Comparison of ENCODE assay signal across 25 cellular contexts in genomic region chr17:41653421-41654133, GRCh38. TPM values are rescaled to one million over a fixed set of nuclear protein-coding genes. Genes with fewer than 3 reads are reported as not detected.
DNase-seq lines count a peak whose midpoint lies in the region; ATAC-seq, FAIRE-seq and TF ChIP-seq lines count a peak whose summit lies in the region.
"Had no signal": no experiment of that assay in that cellular context is flagged by ENCODE, and none has a peak within 500 bp of the region (broad histone marks: within the 10 kb centered on the region; RNA-seq: fewer than 3 reads in every experiment).

No MANE protein-coding gene starts in this region.

- ATAC-seq in HepG2 (no peak), right lobe of liver (no peak), GM18520 (IDR thresholded peaks at IDR 0.05; ENCODE audit: unreplicated experiment) (no peak), left ventricle myocardium superior (no peak), T-helper 17 cell (no peak)
- ATAC-seq: activated CD4-positive, alpha-beta T cell treated with anti-CD3 and anti-CD28 coated beads for 36 hours had no signal

- no peak overlapping the region for H3K9ac ChIP-seq in HepG2 (ENCODE audit: insufficient read depth, low read depth, low read length)
- peak overlapping the region; percentile 24 for H3K9ac ChIP-seq in iPS-15b (ENCODE audit: low read depth, low read length)

- H3K27ac Mint-ChIP-seq in T-helper 17 cell = no peak overlapping the region
- H3K27ac Mint-ChIP-seq: activated CD4-positive, alpha-beta T cell treated with anti-CD3 and anti-CD28 coated beads for 36 hours; activated naive CD8-positive, alpha-beta T cell treated with anti-CD3 and anti-CD28 coated beads for 36 hours; activated T-helper 1 cell treated with anti-CD3 and anti-CD28 coated beads, Interleukin-12 subunit alpha, Interleukin-12 subunit beta, Interleukin-2, Interleukin-4 antibody, amounts not matched to agents 30 ng/mL and 10 ng/mL and 1 ng/mL, durations not matched to agents 14 hours and 24 hours and 36 hours had no signal

- CTCF ChIA-PET in HepG2 (lab: Yijun Ruan, JAX; ENCODE audit: low intra/inter-chr PET ratio, low total read pairs) = interaction anchor here (11.1 kb wide), 1 partner anchor 11 kb away, joined by 242 read pairs; no protein-coding TSS in a partner anchor

- TF ChIP-seq EP300 in HepG2 (IDR thresholded peaks at IDR 0.05; ENCODE audit: low read depth in 2 of 2, low read length in 2 of 2) (no peak), HepG2 (CRISPR knock-in tag; IDR thresholded peaks at IDR 0.05; ENCODE audit: borderline replicate concordance) (no peak)

- peaks cover 2% of the 10 kb centered on the region for H3K36me3 Mint-ChIP-seq in T-helper 17 cell (ENCODE audit: low read depth)
- H3K36me3 Mint-ChIP-seq: activated naive CD8-positive, alpha-beta T cell treated with anti-CD3 and anti-CD28 coated beads for 36 hours had no signal

- H3K4me3 ChIP-seq in HepG2 (replicated peaks in 1 of 3; ENCODE audit: insufficient read depth in 1 of 3, low read depth in 2 of 3, low read length in 3 of 3) = no peak overlapping the region
- H3K4me3 ChIP-seq in right lobe of liver = no peak overlapping the region
- H3K4me3 ChIP-seq in iPS-15b (ENCODE audit: low read depth, low read length) = no peak overlapping the region
- no peak overlapping the region for H3K4me3 ChIP-seq in skin epidermis
- no peak overlapping the region for H3K4me3 ChIP-seq in vagina
- H3K4me3 ChIP-seq: uterus had no signal

- H3K36me3 ChIP-seq in HepG2 (replicated peaks in 1 of 2; ENCODE audit: control insufficient read depth in 1 of 2, insufficient read depth in 2 of 2, low read length in 2 of 2) (no peaks in the 10 kb centered on the region), right lobe of liver (no peaks in the 10 kb centered on the region), iPS-15b (ENCODE audit: control insufficient read depth, insufficient read depth, low read length) (no peaks in the 10 kb centered on the region), vagina (no peaks in the 10 kb centered on the region)
- H3K36me3 ChIP-seq: uterus had no signal

- no peak overlapping the region for H3K4me2 ChIP-seq in HepG2 (ENCODE audit: low read depth, low read length)

- intact Hi-C loops in HepG2 (cut with micrococcal nuclease; ENCODE audit: unreplicated experiment) = no loop called here
- intact Hi-C loops in right lobe of liver (cut with DNase I) = loop anchor here (10.0 kb wide), 3 partner anchors 99 to 849 kb away; no protein-coding TSS in a partner anchor
- intact Hi-C loops in vagina (cut with DNase I) = loop anchor here (10.0 kb wide), 1 partner anchor 849 kb away; no protein-coding TSS in a partner anchor
- intact Hi-C loops in left ventricle myocardium superior (cut with micrococcal nuclease) = loop anchor here (10.0 kb wide), 1 partner anchor 749 kb away; no protein-coding TSS in a partner anchor

- H3K27ac ChIP-seq in HepG2 (ENCODE audit: extremely low read length, insufficient read depth, low read length) (no peak overlapping the region), right lobe of liver (no peak overlapping the region), skin epidermis (peak overlapping the region in 20 of 21 experiments; percentile 74 to 100 (median 95)), vagina (peak overlapping the region; percentile 87)
- H3K27ac ChIP-seq: uterus had no signal

- POLR2A ChIA-PET in HepG2 (lab: Yijun Ruan, JAX) = no interaction called here

- no peaks in the 10 kb centered on the region for H4K20me1 ChIP-seq in HepG2 (ENCODE audit: insufficient read depth, low read length)

- peaks cover 23 to 68% of the 10 kb centered on the region in 2 experiments for H3K27me3 ChIP-seq in HepG2 (ENCODE audit: control insufficient read depth in 1 of 2, insufficient read depth in 2 of 2, low read length in 2 of 2)
- no peaks in the 10 kb centered on the region for H3K27me3 ChIP-seq in right lobe of liver
- no peaks in the 10 kb centered on the region for H3K27me3 ChIP-seq in iPS-15b (ENCODE audit: control insufficient read depth, insufficient read depth, low read length)
- no peaks in the 10 kb centered on the region for H3K27me3 ChIP-seq in vagina
- H3K27me3 ChIP-seq: uterus had no signal

- no TSS peak for BruUV-seq in HepG2 (replicated peaks; lab: Mats Ljungman, UMichigan)

- 9% methylated on average over 5 of the region's 8 CpGs for WGBS in HepG2 (ENCODE audit: low lambda C conversion rate)
- WGBS in right lobe of liver (ENCODE audit: insufficient coverage, low coverage, low lambda C conversion rate, missing lambda C conversion rate) = 56% methylated on average over 6 of the region's 8 CpGs

- TF ChIP-seq POLR2A in HepG2 (IDR thresholded peaks at IDR 0.05; ENCODE audit: insufficient read depth in 1 of 2, low read depth in 2 of 2, low read length in 2 of 2) (no peak), right lobe of liver (IDR thresholded peaks at IDR 0.05) (no peak), vagina (IDR thresholded peaks at IDR 0.05) (no peak)

- H3K9me3 ChIP-seq in HepG2 (ENCODE audit: low read length) = no peaks in the 10 kb centered on the region
- H3K9me3 ChIP-seq in right lobe of liver = no peaks in the 10 kb centered on the region
- H3K9me3 ChIP-seq in iPS-15b (ENCODE audit: control insufficient read depth, insufficient read depth, low read length) = no peaks in the 10 kb centered on the region
- H3K9me3 ChIP-seq in vagina = no peaks in the 10 kb centered on the region
- H3K9me3 ChIP-seq in T-helper 17 cell (ENCODE audit: control insufficient read depth, low read length, poor library complexity, severe bottlenecking) = no peaks in the 10 kb centered on the region
- H3K9me3 ChIP-seq: uterus had no signal

- TF ChIP-seq CTCF in HepG2 (CRISPR knock-in tag; IDR thresholded peaks at IDR 0.05) (no peak), right lobe of liver (IDR thresholded peaks at IDR 0.05) (no peak), vagina (IDR thresholded peaks at IDR 0.05) (no peak)

- no peaks in the 10 kb centered on the region for H3K79me2 ChIP-seq in HepG2 (ENCODE audit: insufficient read depth, low read length)

- DNase-seq in HepG2 (ENCODE audit: low spot score) (no peak), right lobe of liver (no peak), vagina (ENCODE audit: extremely low spot score in 2 of 2) (no peak), left ventricle myocardium superior (no peak), T-helper 17 cell (no peak)
- DNase-seq: 8988T; activated CD4-positive, alpha-beta T cell treated with anti-CD3 and anti-CD28 coated beads for 36 hours; activated naive CD8-positive, alpha-beta T cell treated with anti-CD3 and anti-CD28 coated beads for 36 hours; DND-41; H9; head of caudate nucleus; NCI-H1436; SHP77; stimulated activated CD4-positive, alpha-beta T cell treated with anti-CD3 and anti-CD28 coated beads, Interleukin-2, amount 100 ng/mL, for 24 hours; stimulated activated naive CD4-positive, alpha-beta T cell; uterus had no signal

- no peak for TF ChIP-seq RAD21 in HepG2 (CRISPR knock-in tag; IDR thresholded peaks at IDR 0.05)

- no peak overlapping the region for H2AFZ ChIP-seq in HepG2 (ENCODE audit: low read length)

- H3K4me3 Mint-ChIP-seq in T-helper 17 cell = no peak overlapping the region
- H3K4me3 Mint-ChIP-seq: activated CD4-positive, alpha-beta T cell treated with anti-CD3 and anti-CD28 coated beads for 36 hours; activated naive CD8-positive, alpha-beta T cell treated with anti-CD3 and anti-CD28 coated beads for 36 hours; activated T-helper 1 cell treated with anti-CD3 and anti-CD28 coated beads, Interleukin-12 subunit alpha, Interleukin-12 subunit beta, Interleukin-2, Interleukin-4 antibody, amounts not matched to agents 30 ng/mL and 10 ng/mL and 1 ng/mL, durations not matched to agents 14 hours and 24 hours and 36 hours; H9 had no signal

- peaks cover 9% of the 10 kb centered on the region for H3K4me1 ChIP-seq in HepG2 (ENCODE audit: insufficient read depth, low read length)
- peaks cover 0 to 3% (median under 1%) of the 10 kb centered on the region in 4 donors for H3K4me1 ChIP-seq in right lobe of liver
- H3K4me1 ChIP-seq in iPS-15b (ENCODE audit: control insufficient read depth, insufficient read depth, low read length) = no peaks in the 10 kb centered on the region
- peaks cover 68% of the 10 kb centered on the region for H3K4me1 ChIP-seq in vagina
- H3K4me1 ChIP-seq: uterus had no signal

- peaks cover 10% of the 10 kb centered on the region for H3K27me3 Mint-ChIP-seq in T-helper 17 cell
- H3K27me3 Mint-ChIP-seq: activated CD4-positive, alpha-beta T cell treated with anti-CD3 and anti-CD28 coated beads for 36 hours; activated naive CD8-positive, alpha-beta T cell treated with anti-CD3 and anti-CD28 coated beads for 36 hours had no signal

- H3K4me1 Mint-ChIP-seq in T-helper 17 cell = peaks cover 6% of the 10 kb centered on the region

- no peak for FAIRE-seq in HepG2 (lab: Jason Lieb, UNC)
- FAIRE-seq: TTC549 had no signal

- in situ Hi-C loops in HepG2 (cut with HindIII; ENCODE audit: extremely low pct_ligation_motif_present, low pct_unique_long_range_greater_than_20kb) = no loop called here

RNA-seq across cellular contexts. Expression of gene KRT17, which starts 29.2 kb away (rescaled TPM):
- total RNA-seq in HepG2 (2016; rRNA removed; fragmentation: Illumina TruSeq; extraction: Trizol) (0.52 and 0.82 TPM in 2 replicates), right lobe of liver (not detected), vagina (165 TPM), left ventricle myocardium superior (not detected), T-helper 17 cell (not detected)
- 0.40 and 0.44 TPM in 2 replicates for total RNA-seq in HepG2 (2016; cell fraction: cytosol; rRNA removed; fragmentation: Illumina TruSeq; extraction: Trizol; ENCODE audit: low read depth)
- total RNA-seq in HepG2 (2016; cell fraction: insoluble cytoplasmic fraction; rRNA removed; fragmentation: Illumina TruSeq; extraction: Trizol) = 0.40 and 0.54 TPM in 2 replicates
- 0.38 and 0.65 TPM in 2 replicates for total RNA-seq in HepG2 (2016; cell fraction: membrane; rRNA removed; fragmentation: Illumina TruSeq; extraction: Trizol)
- total RNA-seq in HepG2 (2016; cell fraction: nucleus; rRNA removed; fragmentation: Illumina TruSeq; extraction: Trizol) = 1.4 TPM in 1 of 2 replicates, not detected in the other
- polyA plus RNA-seq in HepG2 (2011; rRNA removed) = 0.38 and 0.47 TPM in 2 replicates
- polyA plus RNA-seq in HepG2 (2011; cell fraction: cytosol; rRNA removed) = 0.43 and 0.50 TPM in 2 replicates
- 0.23 and 0.66 TPM in 2 replicates for polyA plus RNA-seq in HepG2 (2011; cell fraction: nucleus; rRNA removed)
- 0.28 TPM in 1 of 2 replicates, not detected in the other for polyA plus RNA-seq in HepG2 (2012)
- 0.54 and 0.71 TPM in 2 replicates for polyA plus RNA-seq in HepG2 (2016; cell fraction: cytosol; fragmentation: Illumina TruSeq; extraction: Trizol; ENCODE audit: low read depth)
- polyA plus RNA-seq in HepG2 (2016; cell fraction: insoluble cytoplasmic fraction; fragmentation: Illumina TruSeq; extraction: Trizol; ENCODE audit: low read depth) = 0.70 and 0.84 TPM in 2 replicates
- polyA plus RNA-seq in HepG2 (2016; cell fraction: membrane; fragmentation: Illumina TruSeq; extraction: Trizol; ENCODE audit: low read depth) = 0.35 and 1.0 TPM in 2 replicates
- polyA plus RNA-seq in HepG2 (2016; cell fraction: nucleus; fragmentation: Illumina TruSeq; extraction: Trizol; ENCODE audit: insufficient read depth, low read depth) = 0.55 and 0.81 TPM in 2 replicates
- 0.32 and 1,101 TPM in 2 replicates for polyA minus RNA-seq in HepG2 (2011; rRNA and poly(A)+ RNA removed; ENCODE audit: low replicate concordance)
- 9.0 and 16.5 TPM in 2 replicates for polyA minus RNA-seq in HepG2 (2011; cell fraction: cytosol; rRNA and poly(A)+ RNA removed)
- polyA minus RNA-seq in HepG2 (2011; cell fraction: nucleus; rRNA and poly(A)+ RNA removed) = 3.5 and 5.9 TPM in 2 replicates
- total RNA-seq: activated CD4-positive, alpha-beta T cell treated with anti-CD3 and anti-CD28 coated beads for 36 hours; activated naive CD8-positive, alpha-beta T cell treated with anti-CD3 and anti-CD28 coated beads for 36 hours; activated T-helper 1 cell treated with anti-CD3 and anti-CD28 coated beads, Interleukin-12 subunit alpha, Interleukin-12 subunit beta, Interleukin-2, Interleukin-4 antibody, amounts not matched to agents 30 ng/mL and 10 ng/mL and 1 ng/mL, durations not matched to agents 14 hours and 24 hours and 36 hours; sciatic nerve had no signal

RNA-seq across cellular contexts. Expression of gene EIF1, which starts 35.1 kb away (rescaled TPM):
- total RNA-seq in HepG2 (2016; rRNA removed; fragmentation: Illumina TruSeq; extraction: Trizol) = 147 and 199 TPM in 2 replicates
- 90.4 and 105 TPM in 2 replicates for total RNA-seq in HepG2 (2016; cell fraction: cytosol; rRNA removed; fragmentation: Illumina TruSeq; extraction: Trizol; ENCODE audit: low read depth)
- 134 and 191 TPM in 2 replicates for total RNA-seq in HepG2 (2016; cell fraction: insoluble cytoplasmic fraction; rRNA removed; fragmentation: Illumina TruSeq; extraction: Trizol)
- 209 and 226 TPM in 2 replicates for total RNA-seq in HepG2 (2016; cell fraction: membrane; rRNA removed; fragmentation: Illumina TruSeq; extraction: Trizol)
- 237 and 265 TPM in 2 replicates for total RNA-seq in HepG2 (2016; cell fraction: nucleus; rRNA removed; fragmentation: Illumina TruSeq; extraction: Trizol)
- polyA plus RNA-seq in HepG2 (2011; rRNA removed) = 388 and 517 TPM in 2 replicates
- 157 and 242 TPM in 2 replicates for polyA plus RNA-seq in HepG2 (2011; cell fraction: cytosol; rRNA removed)
- polyA plus RNA-seq in HepG2 (2011; cell fraction: nucleus; rRNA removed) = 346 and 409 TPM in 2 replicates
- 1,096 and 1,427 TPM in 2 replicates for polyA plus RNA-seq in HepG2 (2012)
- polyA plus RNA-seq in HepG2 (2016; cell fraction: cytosol; fragmentation: Illumina TruSeq; extraction: Trizol; ENCODE audit: low read depth) = 537 and 540 TPM in 2 replicates
- polyA plus RNA-seq in HepG2 (2016; cell fraction: insoluble cytoplasmic fraction; fragmentation: Illumina TruSeq; extraction: Trizol; ENCODE audit: low read depth) = 606 and 702 TPM in 2 replicates
- polyA plus RNA-seq in HepG2 (2016; cell fraction: membrane; fragmentation: Illumina TruSeq; extraction: Trizol; ENCODE audit: low read depth) = 490 and 548 TPM in 2 replicates
- 691 and 695 TPM in 2 replicates for polyA plus RNA-seq in HepG2 (2016; cell fraction: nucleus; fragmentation: Illumina TruSeq; extraction: Trizol; ENCODE audit: insufficient read depth, low read depth)
- 70.2 and 87.8 TPM in 2 replicates for polyA minus RNA-seq in HepG2 (2011; rRNA and poly(A)+ RNA removed; ENCODE audit: low replicate concordance)
- 159 and 198 TPM in 2 replicates for polyA minus RNA-seq in HepG2 (2011; cell fraction: cytosol; rRNA and poly(A)+ RNA removed)
- 333 and 395 TPM in 2 replicates for polyA minus RNA-seq in HepG2 (2011; cell fraction: nucleus; rRNA and poly(A)+ RNA removed)
- total RNA-seq in right lobe of liver = 100 to 1,000 TPM; 284 to 454 (median 404) TPM
- total RNA-seq in vagina = 204 TPM
- 1,209 TPM for total RNA-seq in left ventricle myocardium superior
- 1,000 to 10,000 TPM; 2,426 to 2,697 TPM for total RNA-seq in T-helper 17 cell

RNA-seq across cellular contexts. Expression of gene KRT16, which starts 41.0 kb away (rescaled TPM):
- total RNA-seq in HepG2 (2016; rRNA removed; fragmentation: Illumina TruSeq; extraction: Trizol) = not detected in 2 replicates
- total RNA-seq in HepG2 (2016; cell fraction: cytosol; rRNA removed; fragmentation: Illumina TruSeq; extraction: Trizol; ENCODE audit: low read depth) = not detected in 2 replicates
- not detected in 2 replicates for total RNA-seq in HepG2 (2016; cell fraction: insoluble cytoplasmic fraction; rRNA removed; fragmentation: Illumina TruSeq; extraction: Trizol)
- not detected in 2 replicates for total RNA-seq in HepG2 (2016; cell fraction: membrane; rRNA removed; fragmentation: Illumina TruSeq; extraction: Trizol)
- not detected in 2 replicates for total RNA-seq in HepG2 (2016; cell fraction: nucleus; rRNA removed; fragmentation: Illumina TruSeq; extraction: Trizol)
- polyA plus RNA-seq in HepG2 (2011; rRNA removed) = 0.07 TPM in 1 of 2 replicates, not detected in the other
- not detected in 2 replicates for polyA plus RNA-seq in HepG2 (2011; cell fraction: cytosol; rRNA removed)
- not detected in 2 replicates for polyA plus RNA-seq in HepG2 (2011; cell fraction: nucleus; rRNA removed)
- not detected in 2 replicates for polyA plus RNA-seq in HepG2 (2012)
- polyA plus RNA-seq in HepG2 (2016; cell fraction: cytosol; fragmentation: Illumina TruSeq; extraction: Trizol; ENCODE audit: low read depth) = not detected in 2 replicates
- polyA plus RNA-seq in HepG2 (2016; cell fraction: insoluble cytoplasmic fraction; fragmentation: Illumina TruSeq; extraction: Trizol; ENCODE audit: low read depth) = not detected in 2 replicates
- not detected in 2 replicates for polyA plus RNA-seq in HepG2 (2016; cell fraction: membrane; fragmentation: Illumina TruSeq; extraction: Trizol; ENCODE audit: low read depth)
- not detected in 2 replicates for polyA plus RNA-seq in HepG2 (2016; cell fraction: nucleus; fragmentation: Illumina TruSeq; extraction: Trizol; ENCODE audit: insufficient read depth, low read depth)
- polyA minus RNA-seq in HepG2 (2011; rRNA and poly(A)+ RNA removed; ENCODE audit: low replicate concordance) = 5.8 TPM in 1 of 2 replicates, not detected in the other
- not detected in 2 replicates for polyA minus RNA-seq in HepG2 (2011; cell fraction: cytosol; rRNA and poly(A)+ RNA removed)
- polyA minus RNA-seq in HepG2 (2011; cell fraction: nucleus; rRNA and poly(A)+ RNA removed) = not detected in 2 replicates
- not detected for total RNA-seq in right lobe of liver
- 872 TPM for total RNA-seq in vagina
- not detected for total RNA-seq in left ventricle myocardium superior
- total RNA-seq in T-helper 17 cell = not detected
- total RNA-seq: activated CD4-positive, alpha-beta T cell treated with anti-CD3 and anti-CD28 coated beads for 36 hours; activated naive CD8-positive, alpha-beta T cell treated with anti-CD3 and anti-CD28 coated beads for 36 hours; activated T-helper 1 cell treated with anti-CD3 and anti-CD28 coated beads, Interleukin-12 subunit alpha, Interleukin-12 subunit beta, Interleukin-2, Interleukin-4 antibody, amounts not matched to agents 30 ng/mL and 10 ng/mL and 1 ng/mL, durations not matched to agents 14 hours and 24 hours and 36 hours; H9; myocyte; uterus had no signal

RNA-seq across cellular contexts. Expression of gene GAST, which starts 58.6 kb away (rescaled TPM):
- 0.42 TPM in 1 of 2 replicates, not detected in the other for total RNA-seq in HepG2 (2016; rRNA removed; fragmentation: Illumina TruSeq; extraction: Trizol)
- total RNA-seq in HepG2 (2016; cell fraction: cytosol; rRNA removed; fragmentation: Illumina TruSeq; extraction: Trizol; ENCODE audit: low read depth) = not detected in 2 replicates
- 0.52 TPM in 1 of 2 replicates, not detected in the other for total RNA-seq in HepG2 (2016; cell fraction: insoluble cytoplasmic fraction; rRNA removed; fragmentation: Illumina TruSeq; extraction: Trizol)
- not detected in 2 replicates for total RNA-seq in HepG2 (2016; cell fraction: membrane; rRNA removed; fragmentation: Illumina TruSeq; extraction: Trizol)
- total RNA-seq in HepG2 (2016; cell fraction: nucleus; rRNA removed; fragmentation: Illumina TruSeq; extraction: Trizol) = 1.4 TPM in 1 of 2 replicates, not detected in the other
- 0.32 and 0.65 TPM in 2 replicates for polyA plus RNA-seq in HepG2 (2011; rRNA removed)
- polyA plus RNA-seq in HepG2 (2011; cell fraction: cytosol; rRNA removed) = 0.32 and 0.93 TPM in 2 replicates
- not detected in 2 replicates for polyA plus RNA-seq in HepG2 (2011; cell fraction: nucleus; rRNA removed)
- 0.56 and 4.9 TPM in 2 replicates for polyA plus RNA-seq in HepG2 (2012)
- polyA plus RNA-seq in HepG2 (2016; cell fraction: cytosol; fragmentation: Illumina TruSeq; extraction: Trizol; ENCODE audit: low read depth) = not detected in 2 replicates
- polyA plus RNA-seq in HepG2 (2016; cell fraction: insoluble cytoplasmic fraction; fragmentation: Illumina TruSeq; extraction: Trizol; ENCODE audit: low read depth) = 1.1 TPM in 1 of 2 replicates, not detected in the other
- polyA plus RNA-seq in HepG2 (2016; cell fraction: membrane; fragmentation: Illumina TruSeq; extraction: Trizol; ENCODE audit: low read depth) = not detected in 2 replicates
- 1.4 TPM in 1 of 2 replicates, not detected in the other for polyA plus RNA-seq in HepG2 (2016; cell fraction: nucleus; fragmentation: Illumina TruSeq; extraction: Trizol; ENCODE audit: insufficient read depth, low read depth)
- 0.58 TPM in 1 of 2 replicates, not detected in the other for polyA minus RNA-seq in HepG2 (2011; rRNA and poly(A)+ RNA removed; ENCODE audit: low replicate concordance)
- polyA minus RNA-seq in HepG2 (2011; cell fraction: cytosol; rRNA and poly(A)+ RNA removed) = not detected in 2 replicates
- polyA minus RNA-seq in HepG2 (2011; cell fraction: nucleus; rRNA and poly(A)+ RNA removed) = not detected in 2 replicates
- not detected for total RNA-seq in right lobe of liver
- total RNA-seq in vagina = not detected
- not detected for total RNA-seq in left ventricle myocardium superior
- total RNA-seq in T-helper 17 cell = not detected
- total RNA-seq: activated CD4-positive, alpha-beta T cell treated with anti-CD3 and anti-CD28 coated beads for 36 hours; activated naive CD8-positive, alpha-beta T cell treated with anti-CD3 and anti-CD28 coated beads for 36 hours; activated T-helper 1 cell treated with anti-CD3 and anti-CD28 coated beads, Interleukin-12 subunit alpha, Interleukin-12 subunit beta, Interleukin-2, Interleukin-4 antibody, amounts not matched to agents 30 ng/mL and 10 ng/mL and 1 ng/mL, durations not matched to agents 14 hours and 24 hours and 36 hours; H9; lower leg skin; myocyte; osteocyte; sciatic nerve; uterus had no signal

Comparison
In these comparisons a context has a peak if more than half of its experiments do, and no peak if none do; other contexts are left out.
1. H3K27ac ChIP-seq: peak in skin epidermis (20 of 21) and vagina (single experiment); none in HepG2 (single experiment) and right lobe of liver (0 of 3).
2. RNA of gene KRT17, which starts 29.2 kb away (total RNA-seq): 165 TPM in vagina (single experiment); 0.38 to 1.4 TPM in HepG2, not detected in right lobe of liver, not detected in left ventricle myocardium superior (single experiment) and not detected in T-helper 17 cell; every median in the first group is over 10 times any median in the second.
3. RNA of gene KRT16, which starts 41.0 kb away (total RNA-seq): 872 TPM in vagina (single experiment); not detected in HepG2, not detected in right lobe of liver, not detected in left ventricle myocardium superior (single experiment) and not detected in T-helper 17 cell; every median in the first group is over 100 times any median in the second.